In the genomic region with DNA sequence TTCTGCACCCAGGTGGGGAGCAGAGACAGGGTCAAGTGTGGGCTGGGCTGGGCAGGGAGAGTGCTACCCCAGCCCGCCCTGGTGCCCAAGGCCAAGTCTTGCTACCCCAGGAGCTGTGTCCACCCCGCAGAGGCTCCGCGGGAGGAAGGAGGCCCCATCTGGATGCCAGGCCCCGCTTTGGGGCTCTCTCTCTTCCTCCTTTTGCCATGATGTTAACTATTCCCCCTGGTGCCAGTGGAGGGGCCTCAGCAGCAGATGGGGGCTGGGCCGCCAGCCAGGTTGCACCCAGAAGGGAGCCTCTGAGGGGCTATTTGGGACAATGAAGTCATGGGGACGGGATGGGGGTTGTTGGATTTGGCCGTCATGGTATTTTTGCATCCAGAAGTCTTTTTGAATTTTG, we compare ENCODE assay signal across 1 cellular context.
TF ChIP-seq lines count a peak whose summit lies in the region.

No MANE protein-coding gene starts in this region.

TF ChIP-seq in GM23338, 12 proteins besides CTCF, POLR2A, EP300 and RAD21 (continued from another document):
- TF ChIP-seq CREB1 (CRISPR knock-in tag; IDR thresholded peaks at IDR 0.05; ENCODE audit: low read depth) (no peak), EZH2 (IDR thresholded peaks at IDR 0.05; ENCODE audit: low read depth, unreplicated experiment) (no peak)
TF ChIP-seq in GM23338: peak in this region for 0.
